Comparison of ENCODE assay signal across 11 cellular contexts in genomic region chr11:10488121-10488580, GRCh38. TPM values are rescaled to one million over a fixed set of nuclear protein-coding genes. Genes with fewer than 3 reads are reported as not detected.
DNase-seq lines count a peak whose midpoint lies in the region; ATAC-seq and TF ChIP-seq lines count a peak whose summit lies in the region.
"Had no signal": no experiment of that assay in that cellular context is flagged by ENCODE, and none has a peak within 500 bp of the region (broad histone marks: within the 10 kb centered on the region; RNA-seq: fewer than 3 reads in every experiment).

No MANE protein-coding gene starts in this region.

- H3K36me3 ChIP-seq in upper lobe of right lung = no peaks in the 10 kb centered on the region
- H3K36me3 ChIP-seq: breast epithelium had no signal

- H3K27me3 Mint-ChIP-seq in activated naive CD4-positive, alpha-beta T cell treated with anti-CD3 and anti-CD28 coated beads, Interleukin-2, amount 10 ng/mL, durations not matched to agents 7 days and 5 days = no peaks in the 10 kb centered on the region

- H3K9me3 Mint-ChIP-seq in activated naive CD4-positive, alpha-beta T cell treated with anti-CD3 and anti-CD28 coated beads, Interleukin-2, amount 10 ng/mL, durations not matched to agents 7 days and 5 days = no peaks in the 10 kb centered on the region

- TF ChIP-seq CTCF in upper lobe of right lung (IDR thresholded peaks at IDR 0.05) = no peak

- no peak overlapping the region for H3K27ac ChIP-seq in upper lobe of right lung
- H3K27ac ChIP-seq: BLaER1 treated with 17β-estradiol and CSF1 and Interleukin-3, amounts not matched to agents 10 nM and 100 nM; breast epithelium had no signal

- peaks cover 48% of the 10 kb centered on the region for H3K36me3 Mint-ChIP-seq in activated naive CD4-positive, alpha-beta T cell treated with anti-CD3 and anti-CD28 coated beads, Interleukin-2, amount 10 ng/mL, durations not matched to agents 7 days and 5 days

- intact Hi-C loops in left colon (cut with DNase I, micrococcal nuclease) (no loop called here), upper lobe of right lung (cut with DNase I) (no loop called here), posterior vena cava (cut with DNase I) (no loop called here)

- peaks cover 8% of the 10 kb centered on the region for H3K4me1 ChIP-seq in upper lobe of right lung
- H3K4me1 ChIP-seq: breast epithelium had no signal

- ATAC-seq in left colon (peak; percentile 55), upper lobe of right lung (peak; percentile 71), HG02623 (IDR thresholded peaks at IDR 0.05; ENCODE audit: unreplicated experiment) (no peak), SK-N-SH treated with all-trans-retinoic acid at 6 μM for 48 hours (no peak)

- H3K4me3 ChIP-seq in upper lobe of right lung = no peak overlapping the region
- H3K4me3 ChIP-seq: BLaER1 treated with 17β-estradiol and CSF1 and Interleukin-3, amounts not matched to agents 10 nM and 100 nM; breast epithelium had no signal

- H3K27me3 ChIP-seq in upper lobe of right lung = no peaks in the 10 kb centered on the region
- H3K27me3 ChIP-seq: BLaER1 treated with 17β-estradiol and CSF1 and Interleukin-3, amounts not matched to agents 10 nM and 100 nM; breast epithelium had no signal

- H3K9me3 ChIP-seq in upper lobe of right lung = no peaks in the 10 kb centered on the region
- H3K9me3 ChIP-seq: breast epithelium had no signal

- H3K4me3 Mint-ChIP-seq in activated naive CD4-positive, alpha-beta T cell treated with anti-CD3 and anti-CD28 coated beads, Interleukin-2, amount 10 ng/mL, durations not matched to agents 7 days and 5 days = no peak overlapping the region

- no peak for DNase-seq in activated naive CD4-positive, alpha-beta T cell treated with anti-CD3 and anti-CD28 coated beads, Interleukin-2, amount 10 ng/mL, durations not matched to agents 7 days and 5 days
- no peak for DNase-seq in activated naive CD4-positive, alpha-beta T cell (lab: John Stamatoyannopoulos, UW)
- DNase-seq in activated CD8-positive, alpha-beta memory T cell treated with anti-CD3 and anti-CD28 coated beads, Interleukin-2, amount 50 U/mL, for 48 hours = peak; percentile 42
- DNase-seq in left colon (peak in 1 of 2 donors; percentile 78), upper lobe of right lung (no peak), posterior vena cava (ENCODE audit: low spot score) (no peak)
- DNase-seq: NCI-H1694 treated with DMSO at 0.1 percent for 48 hours had no signal

- peaks cover 11% of the 10 kb centered on the region for H3K4me1 Mint-ChIP-seq in activated naive CD4-positive, alpha-beta T cell treated with anti-CD3 and anti-CD28 coated beads, Interleukin-2, amount 10 ng/mL, durations not matched to agents 7 days and 5 days

- H3K27ac Mint-ChIP-seq in activated naive CD4-positive, alpha-beta T cell treated with anti-CD3 and anti-CD28 coated beads, Interleukin-2, amount 10 ng/mL, durations not matched to agents 7 days and 5 days = peak overlapping the region; percentile 2

- CTCF ChIA-PET in activated naive CD4-positive, alpha-beta T cell treated with anti-CD3 and anti-CD28 coated beads, Interleukin-2, amount 10 ng/mL, durations not matched to agents 7 days and 5 days (lab: Charles Lee) = interaction anchor here (1.2 to 1.5 kb wide), 3 partner anchors 8 to 53 kb away, joined by 3 to 5 read pairs (median 5); partner anchors contain the start of gene RNF141

TF ChIP-seq in SK-N-SH treated with all-trans-retinoic acid at 6 μM for 48 hours, 23 proteins besides CTCF, POLR2A, EP300 and RAD21:
- no peak for TF ChIP-seq TOX (CRISPR knock-in tag; IDR thresholded peaks at IDR 0.05; ENCODE audit: borderline replicate concordance)
- no peak for TF ChIP-seq PATZ1 (CRISPR knock-in tag; IDR thresholded peaks at IDR 0.05; ENCODE audit: borderline replicate concordance)
- no peak for TF ChIP-seq CSRNP3 (CRISPR knock-in tag; IDR thresholded peaks at IDR 0.05)
- no peak for TF ChIP-seq ZNF70 (CRISPR knock-in tag; IDR thresholded peaks at IDR 0.05)
- TF ChIP-seq TCF4 (CRISPR knock-in tag; IDR thresholded peaks at IDR 0.05; ENCODE audit: borderline replicate concordance) = no peak
- no peak for TF ChIP-seq ZNF565 (CRISPR knock-in tag; conservative IDR thresholded peaks at IDR 0.05; ENCODE audit: low read depth)
- no peak for TF ChIP-seq OSR1 (CRISPR knock-in tag; IDR thresholded peaks at IDR 0.05)

RNA-seq across cellular contexts. Expression of gene AMPD3, which starts 33.1 kb away (rescaled TPM):
- total RNA-seq in left colon (10 to 100 TPM; 12.0 to 15.0 TPM), upper lobe of right lung (11.6 TPM), posterior vena cava (1 to 10 TPM; 6.5 to 6.9 TPM)

RNA-seq across cellular contexts. Expression of gene RNF141, which starts 52.8 kb away (rescaled TPM):
- total RNA-seq in left colon = 10 to 100 TPM; 36.5 to 40.4 TPM
- total RNA-seq in upper lobe of right lung = 50.0 TPM
- total RNA-seq in posterior vena cava = 10 to 100 TPM; 24.7 to 25.3 TPM

Comparison
In these comparisons a context has a peak if more than half of its experiments do, and no peak if none do; other contexts are left out.
1. ATAC-seq: peak in left colon (single experiment) and upper lobe of right lung (single experiment); none in HG02623 (single experiment) and SK-N-SH treated with all-trans-retinoic acid at 6 μM for 48 hours (single experiment).